In genomic region chr19:7524992-7525739, GRCh38 we compare ENCODE assay signal across 26 cellular contexts.
"Had no signal": no experiment of that assay in that cellular context is flagged by ENCODE, and none has a peak within 500 bp of the region (broad histone marks: within the 10 kb centered on the region; RNA-seq: fewer than 3 reads in every experiment).

No MANE protein-coding gene starts in this region.

- DNase-seq: effector memory CD4-positive, alpha-beta T cell; foreskin keratinocyte; left cardiac atrium; left lung; mesendoderm; midbrain; naive thymus-derived CD4-positive, alpha-beta T cell; nephron progenitor cell; nucleus accumbens; sigmoid colon; stimulated activated CD4-positive, alpha-beta T cell treated with anti-CD3 and anti-CD28 coated beads, Interleukin-4, amount 100 ng/mL, for 4 hours; stimulated activated naive CD8-positive, alpha-beta T cell treated with anti-CD3 and anti-CD28 coated beads, Interleukin-15, Interleukin-2, amounts not matched to agents 100 U/mL and 50 U/mL, for 24 hours; substantia nigra; testis; tibial artery had no signal

- H3K27ac Mint-ChIP-seq: naive thymus-derived CD4-positive, alpha-beta T cell; nephron progenitor cell; stimulated activated memory B cell treated with anti-CD40 and anti-IgM and Interleukin-4, amounts not matched to agents 10 μg/mL and 1 μg/mL and 100 μg/mL, for 72 hours; type B pancreatic cell had no signal

- H3K9me3 ChIP-seq: esophagus muscularis mucosa, gastroesophageal sphincter, heart left ventricle, left lung, prostate gland, right atrium auricular region, sigmoid colon, testis, tibial artery had no signal

- H3K4me3 Mint-ChIP-seq: nephron progenitor cell; stimulated activated memory B cell treated with anti-CD40 and anti-IgM and Interleukin-4, amounts not matched to agents 10 μg/mL and 1 μg/mL and 100 μg/mL, for 72 hours had no signal

- ATAC-seq: foreskin keratinocyte; gastroesophageal sphincter; heart left ventricle; left cardiac atrium; left lung; naive thymus-derived CD4-positive, alpha-beta T cell; stimulated activated memory B cell treated with anti-CD40 and anti-IgM and Interleukin-4, amounts not matched to agents 10 μg/mL and 1 μg/mL and 100 μg/mL, for 72 hours; stimulated activated naive CD8-positive, alpha-beta T cell treated with anti-CD3 and anti-CD28 coated beads, Interleukin-15, Interleukin-2, amounts not matched to agents 100 U/mL and 50 U/mL, for 24 hours had no signal

- H3K9me3 Mint-ChIP-seq: naive thymus-derived CD4-positive, alpha-beta T cell; nephron progenitor cell; stimulated activated memory B cell treated with anti-CD40 and anti-IgM and Interleukin-4, amounts not matched to agents 10 μg/mL and 1 μg/mL and 100 μg/mL, for 72 hours; type B pancreatic cell had no signal

- H3K27me3 Mint-ChIP-seq: stimulated activated memory B cell treated with anti-CD40 and anti-IgM and Interleukin-4, amounts not matched to agents 10 μg/mL and 1 μg/mL and 100 μg/mL, for 72 hours; type B pancreatic cell had no signal

- H3K27ac ChIP-seq: esophagus muscularis mucosa, foreskin keratinocyte, gastroesophageal sphincter, heart left ventricle, hepatocyte, left lung, prostate gland, right atrium auricular region, sigmoid colon, testis, tibial artery had no signal

- H3K4me1 ChIP-seq: foreskin keratinocyte had no signal

- H3K27me3 ChIP-seq: esophagus muscularis mucosa, foreskin keratinocyte, gastroesophageal sphincter, heart left ventricle, hepatocyte, left lung, right atrium auricular region, sigmoid colon, testis, tibial artery had no signal

- H2AFZ ChIP-seq: hepatocyte had no signal

- H3K4me3 ChIP-seq: esophagus muscularis mucosa, gastroesophageal sphincter, heart left ventricle, hepatocyte, left lung, prostate gland, right atrium auricular region, sigmoid colon, testis, tibial artery had no signal

- FAIRE-seq: colon, endothelial cell of umbilical vein, urothelium cell line had no signal

- H3K4me2 ChIP-seq: hepatocyte had no signal
